6 cellular contexts compared by ENCODE assay signal in the genomic region with DNA sequence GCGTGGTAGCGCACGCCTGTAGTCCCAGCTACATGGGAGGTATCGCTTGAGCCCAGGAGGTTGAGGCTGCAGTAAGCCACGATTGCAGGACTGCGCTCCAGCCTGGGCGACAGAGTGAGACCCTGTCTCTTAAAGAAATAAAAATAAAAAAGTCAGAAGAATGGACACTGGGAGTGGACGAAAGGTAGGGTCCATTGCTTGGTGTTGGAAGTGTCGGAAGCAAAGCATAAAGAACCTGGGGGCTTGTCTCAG. TPM values are rescaled to one million over a fixed set of nuclear protein-coding genes. Genes with fewer than 3 reads are reported as not detected.
DNase-seq lines count a peak whose midpoint lies in the region; ATAC-seq and TF ChIP-seq lines count a peak whose summit lies in the region.

No MANE protein-coding gene starts in this region.

- 26 to 32% methylated on average over 8 to 9 of the region's 9 CpGs for WGBS in tibial nerve, 2 donors

- peak overlapping the region; percentile 15 to 98 (median 84) for H3K4me3 ChIP-seq in tibial nerve

- peaks cover 0 to 30% (median 19%) of the 10 kb centered on the region in 4 donors for H3K4me1 ChIP-seq in tibial nerve

- peaks cover 0 to 26% (median 0%) of the 10 kb centered on the region in 3 donors for H3K36me3 ChIP-seq in tibial nerve

- H3K27ac Mint-ChIP-seq in activated T-cell treated with anti-CD3 and anti-CD28 coated beads, Interleukin-2, amount 50 U/mL, for 24 hours: no peak overlapping the region
- H3K27ac Mint-ChIP-seq in glutamatergic neuron (ENCODE audit: unreplicated experiment): peak overlapping the region; percentile 81

- H3K9me3 ChIP-seq in tibial nerve: no peaks in the 10 kb centered on the region

- DNase-seq in activated T-cell treated with anti-CD3 and anti-CD28 coated beads, Interleukin-2, amount 50 U/mL, for 24 hours: no peak
- no peak for DNase-seq in activated T-cell treated with anti-CD3 and anti-CD28 coated beads, Interleukin-2, amount 50 U/mL, for 48 hours
- no peak for DNase-seq in glutamatergic neuron
- no peak for DNase-seq in tibial nerve (ENCODE audit: low spot score in 2 of 2)
- no peak for DNase-seq in activated effector memory CD4-positive, alpha-beta T cell treated with Interleukin-2 at 50 U/mL for 16 hours

- no peaks in the 10 kb centered on the region for H3K9me3 Mint-ChIP-seq in activated T-cell treated with anti-CD3 and anti-CD28 coated beads, Interleukin-2, amount 50 U/mL, for 24 hours
- H3K9me3 Mint-ChIP-seq in glutamatergic neuron (ENCODE audit: unreplicated experiment): peaks cover 15% of the 10 kb centered on the region

- TF ChIP-seq EP300 in tibial nerve (IDR thresholded peaks at IDR 0.05): no peak

- no peak for ATAC-seq in HG03460 (IDR thresholded peaks at IDR 0.05; ENCODE audit: unreplicated experiment)

- no peaks in the 10 kb centered on the region for H3K27me3 Mint-ChIP-seq in activated T-cell treated with anti-CD3 and anti-CD28 coated beads, Interleukin-2, amount 50 U/mL, for 24 hours
- peaks cover 28% of the 10 kb centered on the region for H3K27me3 Mint-ChIP-seq in glutamatergic neuron (ENCODE audit: unreplicated experiment)

- peak overlapping the region; percentile 73 for H3K4me3 Mint-ChIP-seq in activated T-cell treated with anti-CD3 and anti-CD28 coated beads, Interleukin-2, amount 50 U/mL, for 24 hours
- peak overlapping the region; percentile 87 for H3K4me3 Mint-ChIP-seq in glutamatergic neuron (ENCODE audit: unreplicated experiment)

- TF ChIP-seq POLR2A in tibial nerve (IDR thresholded peaks at IDR 0.05): no peak

- no peaks in the 10 kb centered on the region for H3K27me3 ChIP-seq in tibial nerve

- TF ChIP-seq CTCF in glutamatergic neuron (IDR thresholded peaks at IDR 0.05; ENCODE audit: partially characterized antibody, unreplicated experiment) (no peak), tibial nerve (IDR thresholded peaks at IDR 0.05) (no peak)

- H3K4me1 Mint-ChIP-seq in activated T-cell treated with anti-CD3 and anti-CD28 coated beads, Interleukin-2, amount 50 U/mL, for 24 hours (ENCODE audit: low read depth): peaks cover 10% of the 10 kb centered on the region
- peaks cover 18% of the 10 kb centered on the region for H3K4me1 Mint-ChIP-seq in glutamatergic neuron (ENCODE audit: low read depth, unreplicated experiment)

- H3K36me3 Mint-ChIP-seq in activated T-cell treated with anti-CD3 and anti-CD28 coated beads, Interleukin-2, amount 50 U/mL, for 24 hours (ENCODE audit: low read depth): peaks cover 6% of the 10 kb centered on the region
- H3K36me3 Mint-ChIP-seq in glutamatergic neuron (ENCODE audit: unreplicated experiment): peaks cover 12% of the 10 kb centered on the region

- H3K27ac ChIP-seq in tibial nerve: no peak overlapping the region

RNA-seq across cellular contexts. Expression of a gene that starts 0.4 kb away (rescaled TPM):
- total RNA-seq in glutamatergic neuron (ENCODE audit: unreplicated experiment) (180 TPM), tibial nerve (10 to 100 TPM in 3 of 4 donors, 1 to 10 TPM in 1; 6.6 to 46.8 (median 26.1) TPM)

RNA-seq across cellular contexts. Expression of a gene that starts 17.0 kb away (rescaled TPM):
- total RNA-seq in glutamatergic neuron (ENCODE audit: unreplicated experiment) (41.7 TPM), tibial nerve (10 to 100 TPM; 14.2 to 32.7 (median 19.9) TPM)

RNA-seq across cellular contexts. Expression of a gene that starts 18.1 kb away (rescaled TPM):
- total RNA-seq in glutamatergic neuron (ENCODE audit: unreplicated experiment) (0.49 TPM), tibial nerve (100 to 1,000 TPM in 3 of 4 donors, 10 to 100 TPM in 1; 85.2 to 190 (median 124) TPM)

RNA-seq across cellular contexts. Expression of a gene that starts 26.6 kb away (rescaled TPM):
- 29.8 TPM for total RNA-seq in glutamatergic neuron (ENCODE audit: unreplicated experiment)
- 10 to 100 TPM; 18.1 to 32.7 (median 20.6) TPM for total RNA-seq in tibial nerve

RNA-seq across cellular contexts. Expression of a gene that starts 29.5 kb away (rescaled TPM):
- total RNA-seq in glutamatergic neuron (ENCODE audit: unreplicated experiment): 109 TPM
- total RNA-seq in tibial nerve: 10 to 100 TPM; 33.1 to 46.7 (median 40.3) TPM

Comparison
In these comparisons a context has a peak if more than half of its experiments do, and no peak if none do; other contexts are left out.
1. RNA of a gene that starts 18.1 kb away (total RNA-seq): 85.2 to 190 TPM in tibial nerve; 0.49 TPM in glutamatergic neuron (single experiment); every median in the first group is over 10 times any median in the second.